In genomic region chr6:80638222-80639055, GRCh38 we compare ENCODE assay signal across 8 cellular contexts.
DNase-seq lines count a peak whose midpoint lies in the region; ATAC-seq lines count a peak whose summit lies in the region.

No MANE protein-coding gene starts in this region.

- intact Hi-C loops in naive thymus-derived CD4-positive, alpha-beta T cell (cut with micrococcal nuclease), result no loop called here

- peak; percentile 96 for ATAC-seq in GM18870 (IDR thresholded peaks at IDR 0.05; ENCODE audit: unreplicated experiment)
- peak; percentile 76 for ATAC-seq in HG03439 (IDR thresholded peaks at IDR 0.05; ENCODE audit: unreplicated experiment)
- peak; percentile 56 for ATAC-seq in naive thymus-derived CD4-positive, alpha-beta T cell

- POLR2A ChIA-PET in naive thymus-derived CD4-positive, alpha-beta T cell (lab: Charles Lee), result no interaction called here

- H3K36me3 ChIP-seq in naive thymus-derived CD4-positive, alpha-beta T cell (ENCODE audit: control insufficient read depth in 2 of 3, insufficient read depth in 3 of 3, low read length in 3 of 3), result no peaks in the 10 kb centered on the region

- no peaks in the 10 kb centered on the region for H3K27me3 ChIP-seq in naive thymus-derived CD4-positive, alpha-beta T cell (ENCODE audit: control insufficient read depth in 2 of 2, insufficient read depth in 2 of 2, low read length in 2 of 2)

- peaks cover 0 to 8% (median 0%) of the 10 kb centered on the region in 5 donors for H3K27me3 Mint-ChIP-seq in naive thymus-derived CD4-positive, alpha-beta T cell

- no peak overlapping the region for H3K27ac ChIP-seq in naive thymus-derived CD4-positive, alpha-beta T cell (ENCODE audit: low read depth, low read length)

- no peak overlapping the region for H3K4me3 Mint-ChIP-seq in naive thymus-derived CD4-positive, alpha-beta T cell

- DNase-seq in AG08395 (ENCODE audit: low spot score) (peak; percentile 79), NCI-H748 treated with DMSO at 0.1 percent for 48 hours (lab: John Stamatoyannopoulos, UW) (peak; percentile 83), dedifferentiated amniotic fluid mesenchymal stem cell (ENCODE audit: extremely low spot score) (peak; percentile 75), OCI-M2 (lab: John Stamatoyannopoulos, UW; ENCODE audit: unreplicated experiment) (no peak), NCI-H1105 treated with DMSO at 0.1 percent for 48 hours (lab: John Stamatoyannopoulos, UW) (no peak)
- no peak for DNase-seq in naive thymus-derived CD4-positive, alpha-beta T cell

- no peaks in the 10 kb centered on the region for H3K9me3 ChIP-seq in naive thymus-derived CD4-positive, alpha-beta T cell (ENCODE audit: control insufficient read depth in 2 of 3, low read length in 3 of 3)

- no peaks in the 10 kb centered on the region for H3K4me1 ChIP-seq in naive thymus-derived CD4-positive, alpha-beta T cell (ENCODE audit: control insufficient read depth in 2 of 2, insufficient read depth in 2 of 2, low read length in 2 of 2)

- H3K9me3 Mint-ChIP-seq in naive thymus-derived CD4-positive, alpha-beta T cell, result peaks cover 0 to 3% (median 0%) of the 10 kb centered on the region in 11 donors

- no peaks in the 10 kb centered on the region for H3K36me3 Mint-ChIP-seq in naive thymus-derived CD4-positive, alpha-beta T cell

- H3K27ac Mint-ChIP-seq in naive thymus-derived CD4-positive, alpha-beta T cell, result no peak overlapping the region

- CTCF ChIA-PET in naive thymus-derived CD4-positive, alpha-beta T cell (lab: Charles Lee), result no interaction called here

- H3K4me3 ChIP-seq in naive thymus-derived CD4-positive, alpha-beta T cell (ENCODE audit: low read length), result no peak overlapping the region

- no peaks in the 10 kb centered on the region for H3K4me1 Mint-ChIP-seq in naive thymus-derived CD4-positive, alpha-beta T cell

Comparison
In these comparisons a context has a peak if more than half of its experiments do, and no peak if none do; other contexts are left out.
1. DNase-seq: peak in AG08395 (single experiment), NCI-H748 treated with DMSO at 0.1 percent for 48 hours (single experiment) and dedifferentiated amniotic fluid mesenchymal stem cell (single experiment); none in naive thymus-derived CD4-positive, alpha-beta T cell (0 of 9), OCI-M2 (single experiment) and NCI-H1105 treated with DMSO at 0.1 percent for 48 hours (single experiment).
2. Peak in every context shown above with its lines, with median percentiles within 50 percentile points of each other: ATAC-seq.